ENCODE assay signal across 8 cellular contexts in the genomic region with DNA sequence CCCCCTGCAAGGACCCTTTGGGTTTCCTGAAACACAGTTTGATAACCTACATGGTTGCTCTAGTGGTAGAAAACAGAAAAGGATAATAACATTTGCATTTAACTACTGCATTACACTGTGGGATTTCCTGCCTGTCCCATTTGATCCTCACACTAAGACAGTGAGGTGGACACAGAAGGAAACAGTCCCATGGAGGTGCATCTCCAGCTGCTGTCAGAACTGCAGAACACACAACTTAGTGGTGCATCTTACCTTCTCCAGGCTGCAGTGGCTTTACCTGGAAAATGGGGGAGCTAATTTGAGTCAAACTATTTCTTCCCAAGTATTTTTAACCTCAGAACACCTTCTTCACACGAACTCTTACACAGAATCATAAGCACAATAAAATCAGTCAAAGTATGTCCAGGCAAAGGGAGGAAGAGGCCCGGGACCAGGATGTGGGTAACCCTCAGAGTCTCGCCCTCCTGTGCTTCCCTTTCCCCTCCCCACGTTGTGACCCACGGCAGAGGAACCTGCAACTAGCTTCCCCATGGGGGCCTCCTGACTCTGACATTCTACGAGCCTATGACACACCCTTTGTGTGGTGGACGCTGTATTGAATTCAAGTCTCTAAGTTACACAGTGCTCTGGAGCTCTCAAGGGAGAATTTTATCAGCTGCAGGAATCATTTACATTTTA. TPM values are rescaled to one million over a fixed set of nuclear protein-coding genes. Genes with fewer than 3 reads are reported as not detected.
DNase-seq lines count a peak whose midpoint lies in the region; ATAC-seq and TF ChIP-seq lines count a peak whose summit lies in the region.

No MANE protein-coding gene starts in this region.

- intact Hi-C loops in prostate gland (cut with DNase I) (no loop called here), psoas muscle (cut with DNase I) (no loop called here)

- H3K9me3 ChIP-seq in neutrophil (no peaks in the 10 kb centered on the region), prostate gland (no peaks in the 10 kb centered on the region), psoas muscle (no peaks in the 10 kb centered on the region)

- no peak for TF ChIP-seq POLR2A in prostate gland (IDR thresholded peaks at IDR 0.05)

- H3K27ac ChIP-seq in neutrophil (peak overlapping the region; percentile 57), prostate gland (no peak overlapping the region), psoas muscle (no peak overlapping the region)

- DNase-seq in SIG-M5 (lab: John Stamatoyannopoulos, UW) = peak; percentile 15
- no peak for DNase-seq in prostate gland (ENCODE audit: low spot score)
- DNase-seq in stimulated activated CD4-positive, alpha-beta T cell treated with anti-CD3 and anti-CD28 coated beads, Interleukin-2, amount 100 ng/mL, for 48 hours = no peak
- no peak for DNase-seq in HCEC 1CT
- no peak for DNase-seq in psoas muscle

- TF ChIP-seq CTCF in neutrophil (IDR thresholded peaks at IDR 0.05) (peak; percentile 18), prostate gland (IDR thresholded peaks at IDR 0.05) (no peak), psoas muscle (IDR thresholded peaks at IDR 0.05) (no peak)

- no peaks in the 10 kb centered on the region for H3K36me3 ChIP-seq in neutrophil
- no peaks in the 10 kb centered on the region for H3K36me3 ChIP-seq in prostate gland
- no peaks in the 10 kb centered on the region for H3K36me3 ChIP-seq in psoas muscle (ENCODE audit: insufficient read depth in 1 of 2, low read depth in 1 of 2)

- ATAC-seq in GM19025 (IDR thresholded peaks at IDR 0.05; ENCODE audit: low read depth, unreplicated experiment) (peak; percentile 66), HG02642 (IDR thresholded peaks at IDR 0.05; ENCODE audit: poor library complexity, unreplicated experiment) (peak; percentile 74), psoas muscle (no peak)

- no peak overlapping the region for H3K4me3 ChIP-seq in neutrophil (ENCODE audit: low read depth in 1 of 2, low read length in 1 of 2)
- H3K4me3 ChIP-seq in prostate gland = no peak overlapping the region
- H3K4me3 ChIP-seq in psoas muscle = no peak overlapping the region

- 64% methylated on average over 7 of the region's 7 CpGs for WGBS in prostate gland
- WGBS in psoas muscle, 3 donors = 54 to 65% (median 58%) methylated on average over 7 of the region's 7 CpGs

- H3K27me3 ChIP-seq in neutrophil = no peaks in the 10 kb centered on the region
- H3K27me3 ChIP-seq in prostate gland (replicated peaks; ENCODE audit: insufficient read depth) = no peaks in the 10 kb centered on the region
- H3K27me3 ChIP-seq in psoas muscle (ENCODE audit: insufficient read depth in 3 of 3, low read length in 2 of 3) = no peaks in the 10 kb centered on the region

- H3K4me1 ChIP-seq in neutrophil (ENCODE audit: control insufficient read depth in 1 of 2, insufficient read depth in 1 of 2, low read depth in 1 of 2, low read length in 1 of 2) = peaks cover 15 to 16% of the 10 kb centered on the region in 2 experiments
- H3K4me1 ChIP-seq in prostate gland (replicated peaks) = no peaks in the 10 kb centered on the region
- no peaks in the 10 kb centered on the region for H3K4me1 ChIP-seq in psoas muscle

RNA-seq across cellular contexts. Expression of gene SCRN1, which starts 33.7 kb away (rescaled TPM):
- 10 to 100 TPM; 33.8 to 99.8 TPM for total RNA-seq in prostate gland
- total RNA-seq in psoas muscle = 1 to 10 TPM; 2.6 to 6.7 (median 3.3) TPM
- polyA plus RNA-seq in psoas muscle = 1 to 10 TPM in 2 of 3 donors, under 1 TPM in 1; 0.80 to 1.3 (median 1.2) TPM

Comparison
In these comparisons a context has a peak if more than half of its experiments do, and no peak if none do; other contexts are left out.
1. ATAC-seq: peak in GM19025 (single experiment) and HG02642 (single experiment); none in psoas muscle (0 of 4).
2. RNA of gene SCRN1, which starts 33.7 kb away (total RNA-seq): 33.8 to 99.8 TPM in prostate gland; 2.6 to 6.7 TPM in psoas muscle; every median in the first group is over 4 times any median in the second.